Comparison of ENCODE assay signal across 1 cellular context in genomic region chr3:190182418-190183043, GRCh38.
TF ChIP-seq lines count a peak whose summit lies in the region.

No MANE protein-coding gene starts in this region.

TF ChIP-seq in A549, 52 proteins besides CTCF, POLR2A, EP300 and RAD21:
- TF ChIP-seq HOXB5 (CRISPR knock-in tag; IDR thresholded peaks at IDR 0.05) (peak; percentile 49; the same call in 1 of the 2 replicates), JUNB (IDR thresholded peaks at IDR 0.05) (peak; percentile 26; the same call in 1 of the 2 replicates), MYC (IDR thresholded peaks at IDR 0.05; ENCODE audit: borderline replicate concordance, low read length) (no peak), CEBPB (IDR thresholded peaks at IDR 0.05) (peak in 1 of 2 experiments; percentile 40; a peak in 1 of 4 replicates), GATA3 (IDR thresholded peaks at IDR 0.05; ENCODE audit: borderline replicate concordance) (peak; percentile 84; the same call in 1 of the 2 replicates), MAX (IDR thresholded peaks at IDR 0.05) (peak; percentile 42; the same call in 1 of the 2 replicates), CBX8 (IDR thresholded peaks at IDR 0.05) (no peak), FOXS1 (CRISPR knock-in tag; IDR thresholded peaks at IDR 0.05) (0 out of 2 replicates have a peak, but pooled peaks have one; percentile 39), NPAS2 (CRISPR knock-in tag; IDR thresholded peaks at IDR 0.05; ENCODE audit: borderline replicate concordance) (no peak), FOSL2 (IDR thresholded peaks at IDR 0.05) (no peak), FOSL2 (CRISPR knock-in tag; IDR thresholded peaks at IDR 0.05) (peak; percentile 79)
